ENCODE assay signal across 20 cellular contexts in the genomic region with DNA sequence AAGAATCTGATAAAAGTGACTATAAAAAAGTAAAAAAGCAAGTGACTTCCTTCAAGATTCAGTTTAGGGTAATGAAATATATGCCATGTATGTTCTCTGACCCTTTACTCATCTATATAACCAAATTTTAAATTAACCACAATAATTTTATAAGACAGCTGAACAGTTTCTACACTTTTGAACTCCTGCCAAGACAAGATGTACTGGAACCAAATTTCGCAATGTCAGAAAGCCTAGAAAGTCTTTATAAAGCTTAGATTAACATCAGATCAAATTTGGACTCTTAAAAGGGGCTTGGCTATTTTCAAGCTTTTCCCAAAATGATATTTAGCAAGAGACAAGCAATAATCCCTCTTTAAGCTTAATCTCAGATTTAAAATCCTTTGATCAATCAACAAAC.
DNase-seq lines count a peak whose midpoint lies in the region; ATAC-seq, FAIRE-seq and TF ChIP-seq lines count a peak whose summit lies in the region.
"Had no signal": no experiment of that assay in that cellular context is flagged by ENCODE, and none has a peak within 500 bp of the region (broad histone marks: within the 10 kb centered on the region; RNA-seq: fewer than 3 reads in every experiment).

No MANE protein-coding gene starts in this region.

- H2BK5ac ChIP-seq in trophoblast cell (ENCODE audit: low read depth, low read length, poor library complexity) = no peak overlapping the region

- H3K4me1 ChIP-seq in A673 (ENCODE audit: insufficient read depth, low read length, poor library complexity, severe bottlenecking) = no peaks in the 10 kb centered on the region
- no peaks in the 10 kb centered on the region for H3K4me1 ChIP-seq in trophoblast cell (ENCODE audit: control insufficient read depth in 1 of 2, insufficient read depth in 2 of 2, low read length in 2 of 2)
- H3K4me1 ChIP-seq: BLaER1 treated with 17β-estradiol and CSF1 and Interleukin-3, amounts not matched to agents 10 nM and 100 nM had no signal

- H4K91ac ChIP-seq in trophoblast cell (ENCODE audit: low read depth, low read length) = no peak overlapping the region

- H3K9ac ChIP-seq in trophoblast cell (ENCODE audit: low read length) = no peak overlapping the region
- H3K9ac ChIP-seq: BLaER1 treated with 17β-estradiol and CSF1 and Interleukin-3, amounts not matched to agents 10 nM and 100 nM had no signal

- no peak for TF ChIP-seq RAD21 in Ishikawa (IDR thresholded peaks at IDR 0.05; ENCODE audit: low read depth)

- no peak overlapping the region for H2BK12ac ChIP-seq in trophoblast cell (ENCODE audit: low read length)

- no peak overlapping the region for H4K12ac ChIP-seq in trophoblast cell (ENCODE audit: low read depth, low read length)

- H3K79me2 ChIP-seq in trophoblast cell (ENCODE audit: control insufficient read depth, insufficient read depth, low read length, poor library complexity) = no peaks in the 10 kb centered on the region

- POLR2A ChIA-PET in A673 (lab: Charles Lee; ENCODE audit: low non-redundant PET) = no interaction called here

- no peak overlapping the region for H2AK5ac ChIP-seq in trophoblast cell (ENCODE audit: low read length)

- no peaks in the 10 kb centered on the region for H3K79me1 ChIP-seq in trophoblast cell (ENCODE audit: low read length)

- H4K8ac ChIP-seq in trophoblast cell (ENCODE audit: low read depth, low read length) = no peak overlapping the region

- no peak overlapping the region for H3K4me2 ChIP-seq in trophoblast cell (ENCODE audit: low read length)
- H3K4me2 ChIP-seq: BLaER1 treated with 17β-estradiol and CSF1 and Interleukin-3, amounts not matched to agents 10 nM and 100 nM; PC-9 had no signal

- BruUV-seq in A673 (replicated peaks; lab: Mats Ljungman, UMichigan) = no TSS peak

- H3K27ac ChIP-seq in A673 (ENCODE audit: low read depth, low read length, poor library complexity, severe bottlenecking) = no peak overlapping the region
- no peak overlapping the region for H3K27ac ChIP-seq in trophoblast cell (ENCODE audit: low read depth, low read length)
- H3K27ac ChIP-seq: BLaER1 treated with 17β-estradiol and CSF1 and Interleukin-3, amounts not matched to agents 10 nM and 100 nM; PC-9; RWPE1 had no signal

- H3K9me3 ChIP-seq in A673 (ENCODE audit: low read depth, low read length, poor library complexity, severe bottlenecking) (no peaks in the 10 kb centered on the region), trophoblast cell (ENCODE audit: insufficient read depth, low read depth, low read length) (no peaks in the 10 kb centered on the region)
- H3K9me3 ChIP-seq: BLaER1 treated with 17β-estradiol and CSF1 and Interleukin-3, amounts not matched to agents 10 nM and 100 nM had no signal

- H3K27me3 ChIP-seq in A673 (replicated peaks; ENCODE audit: insufficient read depth, low read depth, low read length, poor library complexity) (no peaks in the 10 kb centered on the region), bronchial epithelial cell (ENCODE audit: control insufficient read depth, insufficient read depth, low read length) (no peaks in the 10 kb centered on the region), trophoblast cell (ENCODE audit: insufficient read depth, low read length) (no peaks in the 10 kb centered on the region)
- H3K27me3 ChIP-seq: BLaER1 treated with 17β-estradiol and CSF1 and Interleukin-3, amounts not matched to agents 10 nM and 100 nM had no signal

- H3K36me3 ChIP-seq in A673 (ENCODE audit: insufficient read depth, low read length, poor library complexity, severe bottlenecking) (no peaks in the 10 kb centered on the region), bronchial epithelial cell (ENCODE audit: control insufficient read depth, insufficient read depth, low read length) (no peaks in the 10 kb centered on the region), trophoblast cell (ENCODE audit: control insufficient read depth in 1 of 2, insufficient read depth in 2 of 2, low read length in 2 of 2) (no peaks in the 10 kb centered on the region)
- H3K36me3 ChIP-seq: BLaER1 treated with 17β-estradiol and CSF1 and Interleukin-3, amounts not matched to agents 10 nM and 100 nM had no signal

- H2BK120ac ChIP-seq in trophoblast cell (ENCODE audit: insufficient read depth, low read length, poor library complexity) = no peak overlapping the region

- H3K4me3 ChIP-seq in A673 (ENCODE audit: low read depth, low read length, poor library complexity, severe bottlenecking) (no peak overlapping the region), bronchial epithelial cell (ENCODE audit: low read depth, low read length) (no peak overlapping the region), fibroblast of villous mesenchyme (ENCODE audit: low read depth, low read length) (no peak overlapping the region), trophoblast cell (ENCODE audit: low read depth, low read length) (no peak overlapping the region)
- H3K4me3 ChIP-seq: BLaER1 treated with 17β-estradiol and CSF1 and Interleukin-3, amounts not matched to agents 10 nM and 100 nM; PC-9 had no signal

- WGBS in trophoblast cell (ENCODE audit: extremely low coverage, insufficient coverage, insufficient read length) = no CpG with 5 or more reads among the region's 1 CpG

- H2AFZ ChIP-seq in trophoblast cell (ENCODE audit: insufficient read depth, low read length, poor library complexity) = no peak overlapping the region
- H2AFZ ChIP-seq: PC-9 had no signal

- no peak overlapping the region for H3K23ac ChIP-seq in trophoblast cell (ENCODE audit: low read length)

- CTCF ChIA-PET in A673 (lab: Charles Lee) = no interaction called here

- no peak overlapping the region for H3K14ac ChIP-seq in trophoblast cell (ENCODE audit: low read length)

- intact Hi-C loops in A673 (cut with micrococcal nuclease; ENCODE audit: unreplicated experiment) = no loop called here

- peak; percentile 6 for DNase-seq in A673 (ENCODE audit: low spot score)
- DNase-seq in bronchial epithelial cell (ENCODE audit: low read depth) = peak; percentile 19
- peak; percentile 17 for DNase-seq in fibroblast of villous mesenchyme (ENCODE audit: low read depth)
- no peak for DNase-seq in NCI-H146 treated with DMSO at 0.1 percent for 48 hours (lab: John Stamatoyannopoulos, UW; ENCODE audit: unreplicated experiment)
- DNase-seq in trophoblast cell = no peak
- DNase-seq: CD8-positive, alpha-beta T cell; DMS79; KBM-7; NCI-H1436; NCI-H2029 treated with DMSO at 0.1 percent for 48 hours; NCI-H510A treated with DMSO at 0.1 percent for 48 hours; PC-9; SIG-M5 had no signal

- no peak overlapping the region for H3K4ac ChIP-seq in trophoblast cell (ENCODE audit: low read depth, low read length)

- H3K18ac ChIP-seq in trophoblast cell (ENCODE audit: low read length) = no peak overlapping the region

- no peak for ATAC-seq in esophagus mucosa
- ATAC-seq: CD8-positive, alpha-beta T cell had no signal

- no peak for FAIRE-seq in bronchial epithelial cell (lab: Jason Lieb, UNC)
- FAIRE-seq: GM12892, GM18507, H1 had no signal

- no peak for TF ChIP-seq EP300 in Ishikawa (IDR thresholded peaks at IDR 0.05; ENCODE audit: borderline replicate concordance)

- TF ChIP-seq CTCF in A673 (conservative IDR thresholded peaks at IDR 0.05; ENCODE audit: low read depth, low read length) = no peak
- no peak for TF ChIP-seq CTCF in bronchial epithelial cell (IDR thresholded peaks at IDR 0.05; ENCODE audit: insufficient read depth, low read length, severe bottlenecking)
- TF ChIP-seq CTCF in fibroblast of villous mesenchyme (IDR thresholded peaks at IDR 0.05; ENCODE audit: insufficient read depth, low read depth, low read length) = no peak

TF ChIP-seq in Ishikawa, 13 proteins besides CTCF, POLR2A, EP300 and RAD21:
- TF ChIP-seq ZBTB7A (IDR thresholded peaks at IDR 0.05; ENCODE audit: low read depth) (no peak), CREB1 (IDR thresholded peaks at IDR 0.05; ENCODE audit: low read depth) (no peak), CEBPB (IDR thresholded peaks at IDR 0.05) (peak; percentile 46; the same call in 1 of the 2 replicates), TEAD4 (IDR thresholded peaks at IDR 0.05) (no peak)
- TF ChIP-seq, protein P1, sequence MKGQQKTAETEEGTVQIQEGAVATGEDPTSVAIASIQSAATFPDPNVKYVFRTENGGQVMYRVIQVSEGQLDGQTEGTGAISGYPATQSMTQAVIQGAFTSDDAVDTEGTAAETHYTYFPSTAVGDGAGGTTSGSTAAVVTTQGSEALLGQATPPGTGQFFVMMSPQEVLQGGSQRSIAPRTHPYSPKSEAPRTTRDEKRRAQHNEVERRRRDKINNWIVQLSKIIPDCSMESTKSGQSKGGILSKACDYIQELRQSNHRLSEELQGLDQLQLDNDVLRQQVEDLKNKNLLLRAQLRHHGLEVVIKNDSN (IDR thresholded peaks at IDR 0.05) = no peak

Comparison
In these comparisons a context has a peak if more than half of its experiments do, and no peak if none do; other contexts are left out.
1. DNase-seq: peak in A673 (single experiment), bronchial epithelial cell (single experiment) and fibroblast of villous mesenchyme (single experiment); none in NCI-H146 treated with DMSO at 0.1 percent for 48 hours (single experiment) and trophoblast cell (0 of 2).